8 cellular contexts compared by ENCODE assay signal in the genomic region with DNA sequence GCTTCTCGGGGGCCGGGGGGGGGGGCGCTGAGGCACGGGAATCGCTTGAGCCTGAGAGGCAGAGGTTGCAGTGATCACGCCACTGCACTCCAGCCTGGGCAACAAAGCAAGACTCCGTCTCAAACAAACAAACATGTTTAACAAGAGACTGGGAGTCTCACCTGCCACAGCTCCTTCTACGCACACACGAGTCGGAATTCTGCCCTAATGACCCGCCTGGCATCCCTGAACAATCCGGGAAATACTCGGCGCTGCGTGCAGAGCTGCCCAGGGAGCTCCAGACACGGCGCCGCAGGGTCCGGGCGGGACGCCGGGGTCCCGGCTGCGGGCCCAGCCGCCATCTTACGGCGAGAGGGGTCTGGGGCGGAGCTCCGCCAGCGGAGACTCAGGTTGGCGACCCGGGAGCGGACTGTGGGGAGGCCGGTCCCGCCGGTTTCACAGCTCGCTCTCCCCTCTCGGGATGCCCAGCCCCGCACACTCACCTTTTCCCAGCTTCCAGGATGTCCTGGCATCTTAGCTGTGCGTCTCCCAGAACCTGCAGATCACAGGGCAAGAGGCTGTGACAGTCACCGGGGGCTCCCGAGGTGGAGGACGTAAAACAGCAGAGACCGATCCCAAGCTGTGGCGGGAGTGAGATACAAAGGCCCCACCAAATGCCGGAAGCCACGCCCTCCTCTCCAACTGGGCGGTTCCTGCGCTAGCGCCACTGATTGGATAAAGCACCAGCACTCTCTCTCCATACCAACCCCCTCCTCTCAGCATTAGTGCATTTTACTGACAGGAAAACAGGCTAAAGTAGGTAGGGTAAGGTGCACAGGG. TPM values are rescaled to one million over a fixed set of nuclear protein-coding genes. Genes with fewer than 3 reads are reported as not detected.
A peak's percentile ranks its signal among the peaks of the same experiment; 100 is the strongest.
DNase-seq lines count a peak whose midpoint lies in the region; ATAC-seq, FAIRE-seq and TF ChIP-seq lines count a peak whose summit lies in the region.

No MANE protein-coding gene starts in this region.

- TF ChIP-seq RAD21 in HCT116 (IDR thresholded peaks at IDR 0.05; ENCODE audit: low read depth): no peak

- BruUV-seq in HCT116 (replicated peaks; lab: Mats Ljungman, UMichigan): no TSS peak

- H3K36me3 ChIP-seq in HCT116 (ENCODE audit: control insufficient read depth in 1 of 2, insufficient read depth in 2 of 2, low read length in 2 of 2) (no peaks in the 10 kb centered on the region; a peak in 1 of 4 replicates), pancreas (no peaks in the 10 kb centered on the region), tibial nerve (peaks cover 0 to 11% (median 0%) of the 10 kb centered on the region in 3 donors)

- POLR2A ChIA-PET in HCT116 (lab: Charles Lee): no interaction called here

- peak overlapping the region; percentile 72 for H3K4me2 ChIP-seq in HCT116 (ENCODE audit: low read length)

- H3K4me3 ChIP-seq in HCT116 (replicated peaks in 1 of 2; ENCODE audit: low read depth in 1 of 2, low read length in 2 of 2) (peak overlapping the region; percentile 58 to 67), NB4 (ENCODE audit: low read depth, low read length) (peak overlapping the region; percentile 96), pancreas (peak overlapping the region; percentile 70 to 97 (median 94)), tibial nerve (peak overlapping the region; percentile 68 to 93 (median 83))

- DNase-seq in HCT116 (ENCODE audit: low read depth, low spot score) (peak; percentile 60), NB4 (ENCODE audit: low read depth) (peak; percentile 96), SKM-1 (lab: John Stamatoyannopoulos, UW; ENCODE audit: unreplicated experiment) (peak; percentile 59), Right ventricle myocardium superior (peak; percentile 95), pancreas (peak; percentile 90 to 94 (median 92)), tibial nerve (ENCODE audit: low spot score in 2 of 2) (peak; percentile 88 to 93)
- DNase-seq in activated naive CD8-positive, alpha-beta T cell treated with anti-CD3 and anti-CD28 coated beads, Interleukin-2, amount 50 U/mL, for 16 hours (ENCODE audit: low read depth, low spot score): peak; percentile 88

- peak overlapping the region; percentile 60 for H3K9ac ChIP-seq in HCT116 (ENCODE audit: low read length)

- H2AFZ ChIP-seq in HCT116 (ENCODE audit: low read depth, low read length, poor library complexity, severe bottlenecking): no peak overlapping the region

- TF ChIP-seq EP300 in tibial nerve (IDR thresholded peaks at IDR 0.05): peak in 1 of 2 donors; percentile 91

- H3K9me2 ChIP-seq in HCT116 (ENCODE audit: insufficient read depth): no peaks in the 10 kb centered on the region

- TF ChIP-seq CTCF in HCT116 (IDR thresholded peaks at IDR 0.05 in 2 of 3, conservative IDR thresholded peaks at IDR 0.05 in 1 of 3; ENCODE audit: borderline replicate concordance in 1 of 3, insufficient read depth in 1 of 3, low read depth in 2 of 3, low read length in 2 of 3) (no peak), NB4 (IDR thresholded peaks at IDR 0.05; ENCODE audit: low read depth, low read length) (no peak), pancreas (IDR thresholded peaks at IDR 0.05) (no peak), tibial nerve (IDR thresholded peaks at IDR 0.05) (no peak)

- peak; percentile 98 for ATAC-seq in HCT116
- ATAC-seq in Right ventricle myocardium superior (ENCODE audit: poor library complexity): peak; percentile 100
- peak; percentile 99 to 100 (median 99) for ATAC-seq in pancreas

- H3K27me3 ChIP-seq in HCT116 (ENCODE audit: insufficient read depth, low read length) (no peaks in the 10 kb centered on the region), pancreas (no peaks in the 10 kb centered on the region), tibial nerve (no peaks in the 10 kb centered on the region)

- RAD21 ChIA-PET in HCT116 (lab: Charles Lee; ENCODE audit: low non-redundant PET in 1 of 2, low total read pairs in 2 of 2, uncharacterized antibody in 2 of 2, unreplicated experiment in 2 of 2): interaction anchor here in 1 of 2 experiments (0.6 kb wide), 1 partner anchor 9 kb away, joined by 6 read pairs; no protein-coding TSS in a partner anchor

- H3K27ac ChIP-seq in HCT116 (ENCODE audit: low read depth, low read length) (peak overlapping the region; percentile 80), pancreas (peak overlapping the region; percentile 76 to 90 (median 84)), tibial nerve (peak overlapping the region; percentile 85 to 90 (median 88))

- TF ChIP-seq POLR2A in HCT116 (IDR thresholded peaks at IDR 0.05; ENCODE audit: borderline replicate concordance, extremely low read depth, insufficient read depth, insufficient read length): peak; percentile 54
- TF ChIP-seq POLR2A in NB4 (IDR thresholded peaks at IDR 0.05; ENCODE audit: extremely low read depth, insufficient read length): peak; percentile 95
- peak; percentile 43 to 79 for TF ChIP-seq POLR2A in tibial nerve (IDR thresholded peaks at IDR 0.05)

- CTCF ChIA-PET in HCT116 (lab: Charles Lee): no interaction called here

- H3K4me1 ChIP-seq in HCT116 (ENCODE audit: control insufficient read depth in 1 of 2, insufficient read depth in 2 of 2, low read length in 2 of 2) (no peaks in the 10 kb centered on the region), pancreas (peaks cover 0 to 4% (median 0%) of the 10 kb centered on the region in 3 donors), tibial nerve (peaks cover 0 to 15% (median 4%) of the 10 kb centered on the region in 4 donors)

- intact Hi-C loops in HCT116 (cut with micrococcal nuclease): no loop called here
- intact Hi-C loops in Right ventricle myocardium superior (cut with DNase I): no loop called here
- intact Hi-C loops in pancreas (cut with DNase I): no loop called here

- WGBS in pancreas, 2 donors: 0% methylated on average over 50 of the region's 50 CpGs
- WGBS in tibial nerve, 2 donors: 0 to 1% methylated on average over 34 to 42 of the region's 50 CpGs

- no peaks in the 10 kb centered on the region for H3K9me3 ChIP-seq in HCT116 (ENCODE audit: control insufficient read depth in 1 of 2, insufficient read depth in 1 of 2, low read depth in 1 of 2, low read length in 2 of 2)
- H3K9me3 ChIP-seq in pancreas: no peaks in the 10 kb centered on the region
- no peaks in the 10 kb centered on the region for H3K9me3 ChIP-seq in tibial nerve

- FAIRE-seq in G401.6 (lab: Jason Lieb, UNC): peak; percentile 94
- FAIRE-seq in pancreas (lab: Jason Lieb, UNC): no peak

- no peaks in the 10 kb centered on the region for H3K79me2 ChIP-seq in HCT116 (ENCODE audit: insufficient read depth, low read length)

- H4K20me1 ChIP-seq in HCT116 (ENCODE audit: insufficient read depth): no peaks in the 10 kb centered on the region

TF ChIP-seq in HCT116, 20 proteins besides CTCF, POLR2A, EP300 and RAD21:
- TF ChIP-seq FOSL1 (IDR thresholded peaks at IDR 0.05; ENCODE audit: low read depth): no peak
- no peak for TF ChIP-seq EZH2 (IDR thresholded peaks at IDR 0.05)
- no peak for TF ChIP-seq EGR1 (IDR thresholded peaks at IDR 0.05; ENCODE audit: low read depth)
- peak; percentile 38; the same call in 1 of the 2 replicates for TF ChIP-seq POLR2AphosphoS5 (IDR thresholded peaks at IDR 0.05; ENCODE audit: low read depth, low read length)
- TF ChIP-seq YY1 (IDR thresholded peaks at IDR 0.05; ENCODE audit: extremely low read depth, insufficient replicate concordance, low read depth, low read length): no peak
- TF ChIP-seq JUND (IDR thresholded peaks at IDR 0.05): no peak

RNA-seq across cellular contexts. Expression of a gene that starts 23.6 kb away (rescaled TPM):
- total RNA-seq in HCT116 (2021; ENCODE audit: unreplicated experiment): 7.1 TPM
- 1.4 and 1.8 TPM in 2 replicates for polyA plus RNA-seq in HCT116 (2012)
- 1.3 TPM for total RNA-seq in Right ventricle myocardium superior
- 1 to 10 TPM in 1 of 6 donors, under 1 TPM in 5; 0.19 to 2.2 (median 0.73) TPM for total RNA-seq in pancreas
- polyA plus RNA-seq in pancreas: under 1 TPM in 1 of 2 donors, not detected in 1; 0.11 TPM
- total RNA-seq in tibial nerve: 1 to 10 TPM in 2 of 4 donors, under 1 TPM in 2; 0.22 to 1.4 (median 0.82) TPM

Comparison
In these comparisons a context has a peak if more than half of its experiments do, and no peak if none do; other contexts are left out.
1. Peak in every context shown above with its lines: DNase-seq, ATAC-seq, H3K4me3 ChIP-seq and H3K27ac ChIP-seq.